Comparison of ENCODE assay signal across 8 cellular contexts in genomic region chr1:36088265-36088576, GRCh38. TPM values are rescaled to one million over a fixed set of nuclear protein-coding genes. Genes with fewer than 3 reads are reported as not detected.
DNase-seq lines count a peak whose midpoint lies in the region; ATAC-seq and TF ChIP-seq lines count a peak whose summit lies in the region.

No MANE protein-coding gene starts in this region.

- no peak for ATAC-seq in CD4-positive, CD25-positive, alpha-beta regulatory T cell (ENCODE audit: low read depth in 2 of 2)
- ATAC-seq in naive thymus-derived CD8-positive, alpha-beta T cell: peak; percentile 19 to 33

- H3K27ac ChIP-seq in CD4-positive, CD25-positive, alpha-beta regulatory T cell (ENCODE audit: insufficient read depth, low read length, poor library complexity, severe bottlenecking): peak overlapping the region; percentile 90
- peak overlapping the region; percentile 23 for H3K27ac ChIP-seq in HUES48 (ENCODE audit: low read depth, low read length)

- H3K4me3 Mint-ChIP-seq in CD4-positive, CD25-positive, alpha-beta regulatory T cell: peak overlapping the region; percentile 10 to 91 (median 90)
- H3K4me3 Mint-ChIP-seq in chondrocyte (ENCODE audit: unreplicated experiment): peak overlapping the region; percentile 83
- peak overlapping the region; percentile 22 to 94 (median 84) for H3K4me3 Mint-ChIP-seq in naive thymus-derived CD8-positive, alpha-beta T cell

- POLR2A ChIA-PET in naive thymus-derived CD8-positive, alpha-beta T cell (lab: Charles Lee): interaction anchor here (1.2 to 1.5 kb wide), 2 partner anchors 20 to 157 kb away, joined by 3 to 5 read pairs; partner anchors contain the start of gene AGO3

- peaks cover 0 to 3% (median 0%) of the 10 kb centered on the region in 7 donors for H3K9me3 Mint-ChIP-seq in CD4-positive, CD25-positive, alpha-beta regulatory T cell
- H3K9me3 Mint-ChIP-seq in chondrocyte (ENCODE audit: low read depth): no peaks in the 10 kb centered on the region
- no peaks in the 10 kb centered on the region for H3K9me3 Mint-ChIP-seq in naive thymus-derived CD8-positive, alpha-beta T cell

- no peak overlapping the region for H3K9ac ChIP-seq in HUES48 (ENCODE audit: low read depth, low read length)

- peaks cover 21% of the 10 kb centered on the region for H3K36me3 ChIP-seq in CD4-positive, CD25-positive, alpha-beta regulatory T cell (ENCODE audit: control insufficient read depth, insufficient read depth, low read length)
- H3K36me3 ChIP-seq in HUES48 (ENCODE audit: control insufficient read depth, insufficient read depth, low read length): peaks cover 29% of the 10 kb centered on the region

- H3K27me3 ChIP-seq in CD4-positive, CD25-positive, alpha-beta regulatory T cell (ENCODE audit: control insufficient read depth, insufficient read depth, low read length): peaks cover 3% of the 10 kb centered on the region
- no peaks in the 10 kb centered on the region; the same call in 1 of the 2 replicates for H3K27me3 ChIP-seq in HUES48 (ENCODE audit: control insufficient read depth, insufficient read depth, low read length)

- H3K9me3 ChIP-seq in CD4-positive, CD25-positive, alpha-beta regulatory T cell (ENCODE audit: control insufficient read depth in 2 of 2, low read length in 2 of 2): no peaks in the 10 kb centered on the region
- H3K9me3 ChIP-seq in HUES48 (ENCODE audit: control insufficient read depth, insufficient read depth, low read length): no peaks in the 10 kb centered on the region

- no peak for DNase-seq in CD4-positive, CD25-positive, alpha-beta regulatory T cell
- peak; percentile 82 for DNase-seq in chondrocyte (ENCODE audit: low spot score)
- no peak for DNase-seq in naive thymus-derived CD8-positive, alpha-beta T cell
- no peak for DNase-seq in stimulated activated CD4-positive, alpha-beta T cell treated with anti-CD3 and anti-CD28 coated beads, Interleukin-4, amount 100 ng/mL, for 24 hours
- DNase-seq in DMS79 treated with DMSO at 0.1 percent for 48 hours (lab: John Stamatoyannopoulos, UW): no peak
- no peak for DNase-seq in nucleus accumbens (lab: John Stamatoyannopoulos, UW)
- DNase-seq in putamen (ENCODE audit: low spot score): no peak

- no peak for TF ChIP-seq CTCF in chondrocyte (IDR thresholded peaks at IDR 0.05)

- peaks cover 18% of the 10 kb centered on the region for H3K27me3 Mint-ChIP-seq in CD4-positive, CD25-positive, alpha-beta regulatory T cell
- H3K27me3 Mint-ChIP-seq in chondrocyte (ENCODE audit: low read depth): no peaks in the 10 kb centered on the region
- peaks cover 0 to 32% (median 6%) of the 10 kb centered on the region in 5 donors for H3K27me3 Mint-ChIP-seq in naive thymus-derived CD8-positive, alpha-beta T cell

- peak overlapping the region in 2 of 3 donors; percentile 89 to 93 for H3K27ac Mint-ChIP-seq in CD4-positive, CD25-positive, alpha-beta regulatory T cell
- H3K27ac Mint-ChIP-seq in chondrocyte (ENCODE audit: unreplicated experiment): no peak overlapping the region
- H3K27ac Mint-ChIP-seq in naive thymus-derived CD8-positive, alpha-beta T cell: peak overlapping the region in 7 of 10 donors; percentile 43 to 93 (median 83)

- H3K36me3 Mint-ChIP-seq in CD4-positive, CD25-positive, alpha-beta regulatory T cell: no peaks in the 10 kb centered on the region
- peaks cover 9% of the 10 kb centered on the region for H3K36me3 Mint-ChIP-seq in chondrocyte (ENCODE audit: low read depth)
- peaks cover 0 to 24% (median 0%) of the 10 kb centered on the region in 3 donors for H3K36me3 Mint-ChIP-seq in naive thymus-derived CD8-positive, alpha-beta T cell

- H3K4me1 ChIP-seq in CD4-positive, CD25-positive, alpha-beta regulatory T cell (ENCODE audit: control insufficient read depth, insufficient read depth, low read length, poor library complexity, severe bottlenecking): peaks cover 28% of the 10 kb centered on the region
- H3K4me1 ChIP-seq in HUES48 (ENCODE audit: control insufficient read depth, insufficient read depth, low read length): peaks cover 9% of the 10 kb centered on the region; the same call in 1 of the 2 replicates

- H3K4me1 Mint-ChIP-seq in CD4-positive, CD25-positive, alpha-beta regulatory T cell: peaks cover 0 to 35% (median 25%) of the 10 kb centered on the region in 4 donors
- H3K4me1 Mint-ChIP-seq in chondrocyte (ENCODE audit: low read depth): peaks cover 17% of the 10 kb centered on the region
- peaks cover 6 to 41% (median 26%) of the 10 kb centered on the region in 4 donors for H3K4me1 Mint-ChIP-seq in naive thymus-derived CD8-positive, alpha-beta T cell

- no peak overlapping the region for H3K4me3 ChIP-seq in CD4-positive, CD25-positive, alpha-beta regulatory T cell (ENCODE audit: low read depth, low read length)
- peak overlapping the region; percentile 93 for H3K4me3 ChIP-seq in HUES48 (ENCODE audit: low read depth, low read length)

RNA-seq across cellular contexts. Expression of gene ADPRS, which starts 0.5 kb away (rescaled TPM):
- total RNA-seq in CD4-positive, CD25-positive, alpha-beta regulatory T cell: 20.6 TPM
- 10 to 100 TPM; 21.4 to 41.6 (median 28.4) TPM for polyA plus RNA-seq in CD4-positive, CD25-positive, alpha-beta regulatory T cell
- total RNA-seq in chondrocyte: 24.0 to 26.9 TPM (median 26.8 TPM) in 3 replicates
- 10 to 100 TPM; 28.3 to 30.4 TPM for total RNA-seq in naive thymus-derived CD8-positive, alpha-beta T cell
- 10 to 100 TPM in 2 of 3 donors, 1 to 10 TPM in 1; 9.9 to 24.8 (median 11.5) TPM for polyA plus RNA-seq in naive thymus-derived CD8-positive, alpha-beta T cell

RNA-seq across cellular contexts. Expression of gene TEKT2, which starts 4.3 kb away (rescaled TPM):
- total RNA-seq in CD4-positive, CD25-positive, alpha-beta regulatory T cell: 0.81 TPM
- not detected for polyA plus RNA-seq in CD4-positive, CD25-positive, alpha-beta regulatory T cell
- 0.17 TPM in 1 of 3 replicates, not detected in the others for total RNA-seq in chondrocyte
- total RNA-seq in naive thymus-derived CD8-positive, alpha-beta T cell: not detected
- polyA plus RNA-seq in naive thymus-derived CD8-positive, alpha-beta T cell: not detected

RNA-seq across cellular contexts. Expression of gene COL8A2, which starts 36.8 kb away (rescaled TPM):
- not detected for total RNA-seq in CD4-positive, CD25-positive, alpha-beta regulatory T cell
- under 1 TPM in 1 of 4 donors, not detected in 3; 0.03 TPM for polyA plus RNA-seq in CD4-positive, CD25-positive, alpha-beta regulatory T cell
- 10.8 to 18.1 TPM (median 17.4 TPM) in 3 replicates for total RNA-seq in chondrocyte
- under 1 TPM; 0.22 to 0.31 TPM for total RNA-seq in naive thymus-derived CD8-positive, alpha-beta T cell
- under 1 TPM; 0.07 to 0.22 (median 0.15) TPM for polyA plus RNA-seq in naive thymus-derived CD8-positive, alpha-beta T cell

Comparison
In these comparisons a context has a peak if more than half of its experiments do, and no peak if none do; other contexts are left out.
1. ATAC-seq: peak in naive thymus-derived CD8-positive, alpha-beta T cell (2 of 2); none in CD4-positive, CD25-positive, alpha-beta regulatory T cell (0 of 2).
2. Peak in every context shown above with its lines, with median percentiles within 50 percentile points of each other: H3K4me3 Mint-ChIP-seq.